Comparison of ENCODE assay signal across 8 cellular contexts in the genomic region with DNA sequence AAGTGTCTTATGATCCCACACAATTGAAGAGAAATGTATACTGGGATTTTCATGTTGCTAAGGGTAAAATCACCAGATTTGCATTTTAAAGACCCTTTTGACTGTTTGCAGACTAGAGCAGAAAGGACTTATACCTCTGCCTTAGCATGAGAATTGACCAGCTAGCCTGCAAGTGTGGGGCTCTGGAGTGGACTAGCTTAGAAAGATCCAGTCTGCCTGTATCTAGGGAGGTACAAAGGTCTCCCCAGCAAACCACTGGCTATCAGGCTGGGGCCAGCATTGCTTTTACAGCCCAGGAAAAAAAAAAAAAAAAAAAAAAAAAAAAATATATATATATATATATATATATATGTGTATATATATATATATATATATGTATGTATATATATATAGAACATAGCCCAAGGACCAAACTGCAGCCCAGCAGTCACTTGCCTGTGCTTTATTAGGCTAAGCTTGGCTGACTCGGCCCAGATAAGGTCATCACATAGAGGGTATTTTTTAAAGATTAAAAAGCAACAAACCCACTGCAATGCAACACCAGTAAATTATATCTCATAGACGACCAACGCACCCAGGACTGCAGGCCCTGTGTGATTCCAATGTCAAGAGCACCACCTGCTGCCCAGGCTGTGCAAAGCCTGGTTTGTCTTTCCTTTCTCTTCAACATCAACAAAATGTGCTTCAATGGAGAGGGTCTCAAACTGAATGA.
DNase-seq lines count a peak whose midpoint lies in the region; ATAC-seq and TF ChIP-seq lines count a peak whose summit lies in the region.

No MANE protein-coding gene starts in this region.

- no peak overlapping the region for H3K27ac ChIP-seq in breast epithelium

- H3K4me1 ChIP-seq in breast epithelium: no peaks in the 10 kb centered on the region

- TF ChIP-seq CTCF in AG04449 (IDR thresholded peaks at IDR 0.05; ENCODE audit: insufficient read depth, low read length, missing control alignments): peak; percentile 92
- peak; percentile 67 for TF ChIP-seq CTCF in GM13976 (IDR thresholded peaks at IDR 0.05; ENCODE audit: borderline replicate concordance, control extremely low read depth, extremely low read depth, insufficient read depth, missing control alignments)
- peak; percentile 11 to 71 (median 66) for TF ChIP-seq CTCF in breast epithelium (IDR thresholded peaks at IDR 0.05)
- peak; percentile 86 for TF ChIP-seq CTCF in kidney epithelial cell (IDR thresholded peaks at IDR 0.05; ENCODE audit: insufficient read depth, low read length, poor library complexity, severe bottlenecking)

- no peak for TF ChIP-seq POLR2A in breast epithelium (IDR thresholded peaks at IDR 0.05)

- intact Hi-C loops in breast epithelium (cut with DNase I; ENCODE audit: low total_unique reads): loop anchor here (10.0 kb wide), 1 partner anchor 326 kb away; no protein-coding TSS in a partner anchor

- in situ Hi-C loops in GM13976 (cut with MboI; ENCODE audit: low sequenced_read_pairs, unreplicated experiment): loop anchor here (25.0 kb wide), 1 partner anchor 738 kb away; no protein-coding TSS in a partner anchor

- H3K9me3 ChIP-seq in breast epithelium: no peaks in the 10 kb centered on the region

- DNase-seq in AG04449 (ENCODE audit: low read depth, low spot score) (no peak), GM13976 (ENCODE audit: low spot score) (peak; percentile 60), MV-4-11 (lab: John Stamatoyannopoulos, UW) (peak; percentile 49), SIG-M5 (lab: John Stamatoyannopoulos, UW) (peak; percentile 10), breast epithelium (ENCODE audit: low spot score in 2 of 2) (peak in 1 of 2 donors; percentile 37), kidney epithelial cell (ENCODE audit: low read depth) (no peak)
- peak; percentile 3 to 19 (median 14) for DNase-seq in stimulated activated CD4-positive, alpha-beta T cell treated with anti-CD3 and anti-CD28 coated beads, TNF-alpha, amount 100 ng/mL, for 48 hours (ENCODE audit: low read depth in 3 of 3)

- ATAC-seq in HG02623 (IDR thresholded peaks at IDR 0.05; ENCODE audit: unreplicated experiment): peak; percentile 72

- H3K36me3 ChIP-seq in breast epithelium: no peaks in the 10 kb centered on the region
- H3K36me3 ChIP-seq in kidney epithelial cell (ENCODE audit: control insufficient read depth, insufficient read depth, low read length): no peaks in the 10 kb centered on the region

- no peaks in the 10 kb centered on the region for H3K27me3 ChIP-seq in breast epithelium
- H3K27me3 ChIP-seq in kidney epithelial cell (ENCODE audit: control insufficient read depth, insufficient read depth, low read length): no peaks in the 10 kb centered on the region

- POLR2A ChIA-PET in AG04449 (lab: Yijun Ruan, JAX): no interaction called here

- H3K4me3 ChIP-seq in AG04449 (ENCODE audit: low read depth, low read length) (no peak overlapping the region), breast epithelium (no peak overlapping the region), kidney epithelial cell (ENCODE audit: low read depth, low read length) (no peak overlapping the region)

- CTCF ChIA-PET in AG04449 (lab: Yijun Ruan, JAX): interaction anchor here (0.6 to 8.0 kb wide), 18 partner anchors 13 to 1215 kb away, joined by 3 to 116 read pairs (median 3); no protein-coding TSS in a partner anchor

Comparison
In these comparisons a context has a peak if more than half of its experiments do, and no peak if none do; other contexts are left out.
1. DNase-seq: peak in GM13976 (single experiment), MV-4-11 (single experiment), SIG-M5 (single experiment) and stimulated activated CD4-positive, alpha-beta T cell treated with anti-CD3 and anti-CD28 coated beads, TNF-alpha, amount 100 ng/mL, for 48 hours (3 of 3); none in AG04449 (single experiment) and kidney epithelial cell (single experiment).
2. Peak in every context shown above with its lines, with median percentiles within 50 percentile points of each other: CTCF ChIP-seq.